Comparison of ENCODE assay signal across 1 cellular context in the genomic region with DNA sequence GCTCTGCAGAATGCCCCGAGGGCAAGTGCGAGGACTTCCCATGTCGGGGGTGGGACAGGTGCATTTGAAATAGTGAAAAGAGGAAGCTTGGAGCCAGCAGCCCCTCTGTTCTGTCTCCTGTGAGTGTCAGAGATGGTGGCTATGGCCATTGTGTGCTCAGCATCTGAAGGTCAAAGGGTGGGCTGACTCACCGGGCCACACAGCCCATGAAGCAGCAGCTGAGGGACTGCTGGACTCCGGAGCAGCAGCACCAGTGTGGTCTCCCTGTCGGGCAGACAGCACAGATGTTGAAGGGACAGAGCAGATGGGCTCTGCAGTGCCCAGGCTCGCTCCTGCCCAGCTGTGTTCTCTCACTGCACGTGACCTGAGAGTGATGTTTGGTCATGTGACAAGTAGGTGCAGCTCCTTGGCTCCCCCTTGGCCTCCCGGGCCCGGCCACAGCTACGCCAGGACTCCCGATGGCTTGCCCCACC.
TF ChIP-seq lines count a peak whose summit lies in the region.

No MANE protein-coding gene starts in this region.

TF ChIP-seq in GM23338, 12 proteins besides CTCF, POLR2A, EP300 and RAD21 (continued from another document):
- TF ChIP-seq, protein P1, sequence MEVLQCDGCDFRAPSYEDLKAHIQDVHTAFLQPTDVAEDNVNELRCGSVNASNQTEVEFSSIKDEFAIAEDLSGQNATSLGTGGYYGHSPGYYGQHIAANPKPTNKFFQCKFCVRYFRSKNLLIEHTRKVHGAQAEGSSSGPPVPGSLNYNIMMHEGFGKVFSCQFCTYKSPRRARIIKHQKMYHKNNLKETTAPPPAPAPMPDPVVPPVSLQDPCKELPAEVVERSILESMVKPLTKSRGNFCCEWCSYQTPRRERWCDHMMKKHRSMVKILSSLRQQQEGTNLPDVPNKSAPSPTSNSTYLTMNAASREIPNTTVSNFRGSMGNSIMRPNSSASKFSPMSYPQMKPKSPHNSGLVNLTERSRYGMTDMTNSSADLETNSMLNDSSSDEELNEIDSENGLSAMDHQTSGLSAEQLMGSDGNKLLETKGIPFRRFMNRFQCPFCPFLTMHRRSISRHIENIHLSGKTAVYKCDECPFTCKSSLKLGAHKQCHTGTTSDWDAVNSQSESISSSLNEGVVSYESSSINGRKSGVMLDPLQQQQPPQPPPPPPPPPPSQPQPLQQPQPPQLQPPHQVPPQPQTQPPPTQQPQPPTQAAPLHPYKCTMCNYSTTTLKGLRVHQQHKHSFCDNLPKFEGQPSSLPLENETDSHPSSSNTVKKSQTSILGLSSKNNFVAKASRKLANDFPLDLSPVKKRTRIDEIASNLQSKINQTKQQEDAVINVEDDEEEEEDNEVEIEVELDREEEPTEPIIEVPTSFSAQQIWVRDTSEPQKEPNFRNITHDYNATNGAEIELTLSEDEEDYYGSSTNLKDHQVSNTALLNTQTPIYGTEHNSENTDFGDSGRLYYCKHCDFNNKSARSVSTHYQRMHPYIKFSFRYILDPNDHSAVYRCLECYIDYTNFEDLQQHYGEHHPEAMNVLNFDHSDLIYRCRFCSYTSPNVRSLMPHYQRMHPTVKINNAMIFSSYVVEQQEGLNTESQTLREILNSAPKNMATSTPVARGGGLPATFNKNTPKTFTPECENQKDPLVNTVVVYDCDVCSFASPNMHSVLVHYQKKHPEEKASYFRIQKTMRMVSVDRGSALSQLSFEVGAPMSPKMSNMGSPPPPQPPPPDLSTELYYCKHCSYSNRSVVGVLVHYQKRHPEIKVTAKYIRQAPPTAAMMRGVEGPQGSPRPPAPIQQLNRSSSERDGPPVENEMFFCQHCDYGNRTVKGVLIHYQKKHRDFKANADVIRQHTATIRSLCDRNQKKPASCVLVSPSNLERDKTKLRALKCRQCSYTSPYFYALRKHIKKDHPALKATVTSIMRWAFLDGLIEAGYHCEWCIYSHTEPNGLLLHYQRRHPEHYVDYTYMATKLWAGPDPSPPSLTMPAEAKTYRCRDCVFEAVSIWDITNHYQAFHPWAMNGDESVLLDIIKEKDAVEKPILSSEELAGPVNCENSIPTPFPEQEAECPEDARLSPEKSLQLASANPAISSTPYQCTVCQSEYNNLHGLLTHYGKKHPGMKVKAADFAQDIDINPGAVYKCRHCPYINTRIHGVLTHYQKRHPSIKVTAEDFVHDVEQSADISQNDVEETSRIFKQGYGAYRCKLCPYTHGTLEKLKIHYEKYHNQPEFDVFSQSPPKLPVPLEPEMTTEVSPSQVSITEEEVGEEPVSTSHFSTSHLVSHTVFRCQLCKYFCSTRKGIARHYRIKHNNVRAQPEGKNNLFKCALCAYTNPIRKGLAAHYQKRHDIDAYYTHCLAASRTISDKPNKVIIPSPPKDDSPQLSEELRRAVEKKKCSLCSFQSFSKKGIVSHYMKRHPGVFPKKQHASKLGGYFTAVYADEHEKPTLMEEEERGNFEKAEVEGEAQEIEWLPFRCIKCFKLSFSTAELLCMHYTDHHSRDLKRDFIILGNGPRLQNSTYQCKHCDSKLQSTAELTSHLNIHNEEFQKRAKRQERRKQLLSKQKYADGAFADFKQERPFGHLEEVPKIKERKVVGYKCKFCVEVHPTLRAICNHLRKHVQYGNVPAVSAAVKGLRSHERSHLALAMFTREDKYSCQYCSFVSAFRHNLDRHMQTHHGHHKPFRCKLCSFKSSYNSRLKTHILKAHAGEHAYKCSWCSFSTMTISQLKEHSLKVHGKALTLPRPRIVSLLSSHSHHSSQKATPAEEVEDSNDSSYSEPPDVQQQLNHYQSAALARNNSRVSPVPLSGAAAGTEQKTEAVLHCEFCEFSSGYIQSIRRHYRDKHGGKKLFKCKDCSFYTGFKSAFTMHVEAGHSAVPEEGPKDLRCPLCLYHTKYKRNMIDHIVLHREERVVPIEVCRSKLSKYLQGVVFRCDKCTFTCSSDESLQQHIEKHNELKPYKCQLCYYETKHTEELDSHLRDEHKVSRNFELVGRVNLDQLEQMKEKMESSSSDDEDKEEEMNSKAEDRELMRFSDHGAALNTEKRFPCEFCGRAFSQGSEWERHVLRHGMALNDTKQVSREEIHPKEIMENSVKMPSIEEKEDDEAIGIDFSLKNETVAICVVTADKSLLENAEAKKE (CRISPR knock-in tag; IDR thresholded peaks at IDR 0.05), result no peak
- TF ChIP-seq ZNF331 (CRISPR knock-in tag; IDR thresholded peaks at IDR 0.05; ENCODE audit: low read depth), result no peak
- no peak for TF ChIP-seq CREB1 (CRISPR knock-in tag; IDR thresholded peaks at IDR 0.05; ENCODE audit: low read depth)
- TF ChIP-seq EZH2phosphoT487 (IDR thresholded peaks at IDR 0.05; ENCODE audit: unreplicated experiment), result no peak
- TF ChIP-seq ZNF114 (CRISPR knock-in tag; IDR thresholded peaks at IDR 0.05), result no peak
- no peak for TF ChIP-seq JUNB (IDR thresholded peaks at IDR 0.05; ENCODE audit: unreplicated experiment)
- TF ChIP-seq, protein P2, sequence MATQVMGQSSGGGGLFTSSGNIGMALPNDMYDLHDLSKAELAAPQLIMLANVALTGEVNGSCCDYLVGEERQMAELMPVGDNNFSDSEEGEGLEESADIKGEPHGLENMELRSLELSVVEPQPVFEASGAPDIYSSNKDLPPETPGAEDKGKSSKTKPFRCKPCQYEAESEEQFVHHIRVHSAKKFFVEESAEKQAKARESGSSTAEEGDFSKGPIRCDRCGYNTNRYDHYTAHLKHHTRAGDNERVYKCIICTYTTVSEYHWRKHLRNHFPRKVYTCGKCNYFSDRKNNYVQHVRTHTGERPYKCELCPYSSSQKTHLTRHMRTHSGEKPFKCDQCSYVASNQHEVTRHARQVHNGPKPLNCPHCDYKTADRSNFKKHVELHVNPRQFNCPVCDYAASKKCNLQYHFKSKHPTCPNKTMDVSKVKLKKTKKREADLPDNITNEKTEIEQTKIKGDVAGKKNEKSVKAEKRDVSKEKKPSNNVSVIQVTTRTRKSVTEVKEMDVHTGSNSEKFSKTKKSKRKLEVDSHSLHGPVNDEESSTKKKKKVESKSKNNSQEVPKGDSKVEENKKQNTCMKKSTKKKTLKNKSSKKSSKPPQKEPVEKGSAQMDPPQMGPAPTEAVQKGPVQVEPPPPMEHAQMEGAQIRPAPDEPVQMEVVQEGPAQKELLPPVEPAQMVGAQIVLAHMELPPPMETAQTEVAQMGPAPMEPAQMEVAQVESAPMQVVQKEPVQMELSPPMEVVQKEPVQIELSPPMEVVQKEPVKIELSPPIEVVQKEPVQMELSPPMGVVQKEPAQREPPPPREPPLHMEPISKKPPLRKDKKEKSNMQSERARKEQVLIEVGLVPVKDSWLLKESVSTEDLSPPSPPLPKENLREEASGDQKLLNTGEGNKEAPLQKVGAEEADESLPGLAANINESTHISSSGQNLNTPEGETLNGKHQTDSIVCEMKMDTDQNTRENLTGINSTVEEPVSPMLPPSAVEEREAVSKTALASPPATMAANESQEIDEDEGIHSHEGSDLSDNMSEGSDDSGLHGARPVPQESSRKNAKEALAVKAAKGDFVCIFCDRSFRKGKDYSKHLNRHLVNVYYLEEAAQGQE (IDR thresholded peaks at IDR 0.05; ENCODE audit: unreplicated experiment), result no peak
TF ChIP-seq in GM23338: peak in this region for 0.
